ENCODE assay signal across 1 cellular context in the genomic region with DNA sequence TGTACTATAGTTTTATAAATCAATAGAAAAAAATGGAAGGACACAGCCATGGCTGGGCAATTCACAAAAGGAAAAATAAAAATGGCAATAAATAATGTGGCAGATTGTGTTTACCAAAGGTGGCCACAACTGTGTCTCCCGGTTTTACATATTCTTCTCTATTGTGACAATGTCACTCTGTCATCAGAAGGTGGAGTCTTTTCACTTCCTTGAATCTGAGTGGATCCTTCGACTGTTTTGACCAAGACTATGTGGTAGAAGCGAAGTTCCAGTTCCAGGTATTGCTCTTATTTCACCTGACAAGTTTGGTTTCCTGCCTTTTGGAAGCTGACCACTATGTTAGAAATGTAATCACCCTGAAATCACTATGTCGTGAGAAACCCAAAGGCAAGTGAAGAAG.
TF ChIP-seq lines count a peak whose summit lies in the region.

No MANE protein-coding gene starts in this region.

TF ChIP-seq in H1, 55 proteins besides CTCF, POLR2A, EP300 and RAD21:
- no peak for TF ChIP-seq CEBPB (IDR thresholded peaks at IDR 0.05; ENCODE audit: low read depth, low read length)
- TF ChIP-seq FOSL1 (IDR thresholded peaks at IDR 0.05; ENCODE audit: insufficient read depth, low read depth, low read length), result no peak
- no peak for TF ChIP-seq SP4 (IDR thresholded peaks at IDR 0.05; ENCODE audit: low read length)
- TF ChIP-seq ASH2L (IDR thresholded peaks at IDR 0.05; ENCODE audit: low read length), result no peak
- TF ChIP-seq BCL11A (IDR thresholded peaks at IDR 0.05; ENCODE audit: low read depth in 2 of 2, low read length in 2 of 2), result no peak
- no peak for TF ChIP-seq EGR1 (IDR thresholded peaks at IDR 0.05; ENCODE audit: borderline replicate concordance, low read depth, low read length)
- TF ChIP-seq, protein P1, sequence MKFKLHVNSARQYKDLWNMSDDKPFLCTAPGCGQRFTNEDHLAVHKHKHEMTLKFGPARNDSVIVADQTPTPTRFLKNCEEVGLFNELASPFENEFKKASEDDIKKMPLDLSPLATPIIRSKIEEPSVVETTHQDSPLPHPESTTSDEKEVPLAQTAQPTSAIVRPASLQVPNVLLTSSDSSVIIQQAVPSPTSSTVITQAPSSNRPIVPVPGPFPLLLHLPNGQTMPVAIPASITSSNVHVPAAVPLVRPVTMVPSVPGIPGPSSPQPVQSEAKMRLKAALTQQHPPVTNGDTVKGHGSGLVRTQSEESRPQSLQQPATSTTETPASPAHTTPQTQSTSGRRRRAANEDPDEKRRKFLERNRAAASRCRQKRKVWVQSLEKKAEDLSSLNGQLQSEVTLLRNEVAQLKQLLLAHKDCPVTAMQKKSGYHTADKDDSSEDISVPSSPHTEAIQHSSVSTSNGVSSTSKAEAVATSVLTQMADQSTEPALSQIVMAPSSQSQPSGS (IDR thresholded peaks at IDR 0.05; ENCODE audit: low read length), result no peak
- TF ChIP-seq CHD1 (IDR thresholded peaks at IDR 0.05; ENCODE audit: low read depth, low read length), result no peak
- TF ChIP-seq CBX8 (IDR thresholded peaks at IDR 0.05; ENCODE audit: borderline replicate concordance, low read depth, low read length), result no peak
- TF ChIP-seq KDM5A (IDR thresholded peaks at IDR 0.05; ENCODE audit: low read length), result no peak
- TF ChIP-seq SIN3A (conservative IDR thresholded peaks at IDR 0.05 in 1 of 2, IDR thresholded peaks at IDR 0.05 in 1 of 2; ENCODE audit: low read depth in 1 of 2, low read length in 2 of 2), result no peak
- TF ChIP-seq CHD2 (IDR thresholded peaks at IDR 0.05; ENCODE audit: low read length), result no peak
- TF ChIP-seq YY1 (IDR thresholded peaks at IDR 0.05; ENCODE audit: low read depth, low read length), result no peak
